20 cellular contexts compared by ENCODE assay signal in genomic region chr2:58598171-58598570, GRCh38.
"Had no signal": no experiment of that assay in that cellular context is flagged by ENCODE, and none has a peak within 500 bp of the region (broad histone marks: within the 10 kb centered on the region; RNA-seq: fewer than 3 reads in every experiment).

No MANE protein-coding gene starts in this region.

- H3K9ac ChIP-seq: SK-N-SH had no signal

- ATAC-seq: Panc1, PC-3, T-cell had no signal

- H3K9me3 Mint-ChIP-seq: T-cell had no signal

- H3K4me3 Mint-ChIP-seq: T-cell had no signal

- H3K4me1 Mint-ChIP-seq: T-cell had no signal

- H3K36me3 Mint-ChIP-seq: T-cell had no signal

- H3K27ac Mint-ChIP-seq: T-cell had no signal

- H3K27me3 Mint-ChIP-seq: T-cell had no signal

- H3K27ac ChIP-seq: HL-60, RWPE1 had no signal

- H3K9me3 ChIP-seq: SK-N-SH had no signal

- DNase-seq: KBM-7, MM.1S, NCI-H1092 treated with DMSO at 0.1 percent for 48 hours, NCI-H1436, NCI-H187, NCI-H2029, NCI-H2081 treated with DMSO at 0.1 percent for 48 hours, NCI-H2171, NCI-H226, NCI-H510A, NCI-H524 treated with DMSO at 0.1 percent for 48 hours, NCI-H69, NCI-H774, PC-3, SHP77, SK-N-SH, T-cell had no signal
